16 cellular contexts compared by ENCODE assay signal in the genomic region with DNA sequence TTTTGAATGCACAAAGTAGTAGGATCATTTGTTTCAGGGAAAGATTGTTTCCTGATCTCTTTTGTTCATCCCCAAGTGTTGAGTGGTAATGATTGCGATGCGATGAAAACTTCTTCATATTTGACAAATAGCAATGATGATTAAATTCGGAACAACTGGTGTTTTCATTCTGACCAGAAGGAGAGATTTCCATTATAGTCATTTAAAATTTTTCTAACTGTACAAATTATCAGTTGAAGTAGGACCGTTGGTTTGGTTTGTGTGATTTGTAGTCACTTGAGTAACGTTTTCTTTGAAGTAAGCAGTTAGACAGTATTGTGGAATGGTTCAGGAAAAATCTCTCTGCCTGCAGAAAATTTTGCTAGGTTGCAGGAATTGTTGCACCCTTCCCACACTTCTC.
"Had no signal": no experiment of that assay in that cellular context is flagged by ENCODE, and none has a peak within 500 bp of the region (broad histone marks: within the 10 kb centered on the region; RNA-seq: fewer than 3 reads in every experiment).

No MANE protein-coding gene starts in this region.

- DNase-seq: activated CD4-positive, alpha-beta T cell treated with anti-CD3 and anti-CD28 coated beads, Interleukin-2, amount 50 U/mL, for 48 hours; activated CD4-positive, CD25-positive, alpha-beta regulatory T cell treated with anti-CD3 and anti-CD28 coated beads, Interleukin-2, amount 50 U/mL, for 72 hours; activated CD8-positive, alpha-beta memory T cell treated with anti-CD3 and anti-CD28 coated beads, Interleukin-2, amount 50 U/mL, for 4 hours; anterior cingulate cortex; glutamatergic neuron; lower lobe of right lung; naive B cell; nucleus accumbens; right cardiac atrium; small intestine; substantia nigra; transverse colon had no signal

- FAIRE-seq: endometrium, small intestine had no signal

- ATAC-seq: activated naive CD4-positive, alpha-beta T cell treated with anti-CD3 and anti-CD28 coated beads, Interleukin-2, amount 50 U/mL, for 72 hours; esophagus mucosa; lower lobe of right lung; right cardiac atrium had no signal

- H3K36me3 Mint-ChIP-seq: naive B cell had no signal

- H3K4me3 Mint-ChIP-seq: naive B cell had no signal

- H3K27ac Mint-ChIP-seq: progenitor cell of endocrine pancreas had no signal

- H3K27me3 Mint-ChIP-seq: naive B cell, progenitor cell of endocrine pancreas had no signal

- H3K9me3 ChIP-seq: lower lobe of right lung, transverse colon had no signal

- H3K9me3 Mint-ChIP-seq: activated naive CD4-positive, alpha-beta T cell treated with anti-CD3 and anti-CD28 coated beads, Interleukin-2, amount 50 U/mL, for 72 hours; naive B cell had no signal
